ENCODE assay signal across 1 cellular context in the genomic region with DNA sequence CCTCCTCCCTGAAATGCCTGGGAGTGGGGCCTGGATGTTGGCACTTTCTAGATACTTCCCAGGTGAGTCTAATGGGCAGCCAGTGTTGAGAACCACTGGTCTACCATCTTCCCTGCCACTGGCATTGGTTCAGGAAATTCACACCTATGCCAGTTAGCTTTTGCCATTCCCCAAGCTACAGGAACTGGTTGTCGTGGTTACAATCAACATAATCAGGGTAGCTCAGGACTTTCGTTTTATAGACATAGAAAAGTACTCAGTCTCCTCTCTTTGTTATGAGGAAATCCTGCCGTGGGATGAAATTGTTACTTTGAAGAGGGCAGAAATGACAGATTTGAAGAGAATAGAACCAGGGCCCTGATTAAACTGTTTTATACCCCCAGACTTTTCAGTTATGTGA.
TF ChIP-seq lines count a peak whose summit lies in the region.

No MANE protein-coding gene starts in this region.

TF ChIP-seq in SK-N-SH, 30 proteins besides CTCF, POLR2A, EP300 and RAD21 (continued from another document):
- TF ChIP-seq, protein P1, sequence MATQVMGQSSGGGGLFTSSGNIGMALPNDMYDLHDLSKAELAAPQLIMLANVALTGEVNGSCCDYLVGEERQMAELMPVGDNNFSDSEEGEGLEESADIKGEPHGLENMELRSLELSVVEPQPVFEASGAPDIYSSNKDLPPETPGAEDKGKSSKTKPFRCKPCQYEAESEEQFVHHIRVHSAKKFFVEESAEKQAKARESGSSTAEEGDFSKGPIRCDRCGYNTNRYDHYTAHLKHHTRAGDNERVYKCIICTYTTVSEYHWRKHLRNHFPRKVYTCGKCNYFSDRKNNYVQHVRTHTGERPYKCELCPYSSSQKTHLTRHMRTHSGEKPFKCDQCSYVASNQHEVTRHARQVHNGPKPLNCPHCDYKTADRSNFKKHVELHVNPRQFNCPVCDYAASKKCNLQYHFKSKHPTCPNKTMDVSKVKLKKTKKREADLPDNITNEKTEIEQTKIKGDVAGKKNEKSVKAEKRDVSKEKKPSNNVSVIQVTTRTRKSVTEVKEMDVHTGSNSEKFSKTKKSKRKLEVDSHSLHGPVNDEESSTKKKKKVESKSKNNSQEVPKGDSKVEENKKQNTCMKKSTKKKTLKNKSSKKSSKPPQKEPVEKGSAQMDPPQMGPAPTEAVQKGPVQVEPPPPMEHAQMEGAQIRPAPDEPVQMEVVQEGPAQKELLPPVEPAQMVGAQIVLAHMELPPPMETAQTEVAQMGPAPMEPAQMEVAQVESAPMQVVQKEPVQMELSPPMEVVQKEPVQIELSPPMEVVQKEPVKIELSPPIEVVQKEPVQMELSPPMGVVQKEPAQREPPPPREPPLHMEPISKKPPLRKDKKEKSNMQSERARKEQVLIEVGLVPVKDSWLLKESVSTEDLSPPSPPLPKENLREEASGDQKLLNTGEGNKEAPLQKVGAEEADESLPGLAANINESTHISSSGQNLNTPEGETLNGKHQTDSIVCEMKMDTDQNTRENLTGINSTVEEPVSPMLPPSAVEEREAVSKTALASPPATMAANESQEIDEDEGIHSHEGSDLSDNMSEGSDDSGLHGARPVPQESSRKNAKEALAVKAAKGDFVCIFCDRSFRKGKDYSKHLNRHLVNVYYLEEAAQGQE (IDR thresholded peaks at IDR 0.05; ENCODE audit: low read depth, low read length): no peak
- TF ChIP-seq RCOR1 (IDR thresholded peaks at IDR 0.05; ENCODE audit: low read length) (no peak), SMC3 (IDR thresholded peaks at IDR 0.05; ENCODE audit: low read depth, low read length) (no peak), TEAD4 (IDR thresholded peaks at IDR 0.05; ENCODE audit: borderline replicate concordance, insufficient read depth) (no peak), SIN3A (IDR thresholded peaks at IDR 0.05; ENCODE audit: borderline replicate concordance, low read depth, low read length) (no peak), JUND (IDR thresholded peaks at IDR 0.05) (no peak), TCF12 (IDR thresholded peaks at IDR 0.05) (no peak), FOXJ3 (CRISPR knock-in tag; IDR thresholded peaks at IDR 0.05) (no peak), RXRA (IDR thresholded peaks at IDR 0.05; ENCODE audit: borderline replicate concordance, low read depth) (no peak), MXI1 (IDR thresholded peaks at IDR 0.05; ENCODE audit: low read depth, low read length) (no peak), FOSL2 (IDR thresholded peaks at IDR 0.05; ENCODE audit: borderline replicate concordance, low read depth) (no peak)
- TF ChIP-seq, protein P2, sequence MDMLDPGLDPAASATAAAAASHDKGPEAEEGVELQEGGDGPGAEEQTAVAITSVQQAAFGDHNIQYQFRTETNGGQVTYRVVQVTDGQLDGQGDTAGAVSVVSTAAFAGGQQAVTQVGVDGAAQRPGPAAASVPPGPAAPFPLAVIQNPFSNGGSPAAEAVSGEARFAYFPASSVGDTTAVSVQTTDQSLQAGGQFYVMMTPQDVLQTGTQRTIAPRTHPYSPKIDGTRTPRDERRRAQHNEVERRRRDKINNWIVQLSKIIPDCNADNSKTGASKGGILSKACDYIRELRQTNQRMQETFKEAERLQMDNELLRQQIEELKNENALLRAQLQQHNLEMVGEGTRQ (IDR thresholded peaks at IDR 0.05; ENCODE audit: borderline replicate concordance, low read depth, low read length): no peak
- TF ChIP-seq, protein P3, sequence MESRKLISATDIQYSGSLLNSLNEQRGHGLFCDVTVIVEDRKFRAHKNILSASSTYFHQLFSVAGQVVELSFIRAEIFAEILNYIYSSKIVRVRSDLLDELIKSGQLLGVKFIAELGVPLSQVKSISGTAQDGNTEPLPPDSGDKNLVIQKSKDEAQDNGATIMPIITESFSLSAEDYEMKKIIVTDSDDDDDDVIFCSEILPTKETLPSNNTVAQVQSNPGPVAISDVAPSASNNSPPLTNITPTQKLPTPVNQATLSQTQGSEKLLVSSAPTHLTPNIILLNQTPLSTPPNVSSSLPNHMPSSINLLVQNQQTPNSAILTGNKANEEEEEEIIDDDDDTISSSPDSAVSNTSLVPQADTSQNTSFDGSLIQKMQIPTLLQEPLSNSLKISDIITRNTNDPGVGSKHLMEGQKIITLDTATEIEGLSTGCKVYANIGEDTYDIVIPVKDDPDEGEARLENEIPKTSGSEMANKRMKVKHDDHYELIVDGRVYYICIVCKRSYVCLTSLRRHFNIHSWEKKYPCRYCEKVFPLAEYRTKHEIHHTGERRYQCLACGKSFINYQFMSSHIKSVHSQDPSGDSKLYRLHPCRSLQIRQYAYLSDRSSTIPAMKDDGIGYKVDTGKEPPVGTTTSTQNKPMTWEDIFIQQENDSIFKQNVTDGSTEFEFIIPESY (IDR thresholded peaks at IDR 0.05; ENCODE audit: borderline replicate concordance, low read depth): no peak
- TF ChIP-seq, protein P4, sequence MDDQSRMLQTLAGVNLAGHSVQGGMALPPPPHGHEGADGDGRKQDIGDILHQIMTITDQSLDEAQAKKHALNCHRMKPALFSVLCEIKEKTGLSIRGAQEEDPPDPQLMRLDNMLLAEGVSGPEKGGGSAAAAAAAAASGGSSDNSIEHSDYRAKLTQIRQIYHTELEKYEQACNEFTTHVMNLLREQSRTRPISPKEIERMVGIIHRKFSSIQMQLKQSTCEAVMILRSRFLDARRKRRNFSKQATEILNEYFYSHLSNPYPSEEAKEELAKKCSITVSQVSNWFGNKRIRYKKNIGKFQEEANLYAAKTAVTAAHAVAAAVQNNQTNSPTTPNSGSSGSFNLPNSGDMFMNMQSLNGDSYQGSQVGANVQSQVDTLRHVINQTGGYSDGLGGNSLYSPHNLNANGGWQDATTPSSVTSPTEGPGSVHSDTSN (IDR thresholded peaks at IDR 0.05): no peak
- TF ChIP-seq, protein P5, sequence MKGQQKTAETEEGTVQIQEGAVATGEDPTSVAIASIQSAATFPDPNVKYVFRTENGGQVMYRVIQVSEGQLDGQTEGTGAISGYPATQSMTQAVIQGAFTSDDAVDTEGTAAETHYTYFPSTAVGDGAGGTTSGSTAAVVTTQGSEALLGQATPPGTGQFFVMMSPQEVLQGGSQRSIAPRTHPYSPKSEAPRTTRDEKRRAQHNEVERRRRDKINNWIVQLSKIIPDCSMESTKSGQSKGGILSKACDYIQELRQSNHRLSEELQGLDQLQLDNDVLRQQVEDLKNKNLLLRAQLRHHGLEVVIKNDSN (IDR thresholded peaks at IDR 0.05; ENCODE audit: borderline replicate concordance, low read depth): no peak
